22 cellular contexts compared by ENCODE assay signal in genomic region chr12:111454311-111454710, GRCh38. TPM values are rescaled to one million over a fixed set of nuclear protein-coding genes. Genes with fewer than 3 reads are reported as not detected.
DNase-seq lines count a peak whose midpoint lies in the region; ATAC-seq, FAIRE-seq and TF ChIP-seq lines count a peak whose summit lies in the region.
"Had no signal": no experiment of that assay in that cellular context is flagged by ENCODE, and none has a peak within 500 bp of the region (broad histone marks: within the 10 kb centered on the region; RNA-seq: fewer than 3 reads in every experiment).

No MANE protein-coding gene starts in this region.

- no peak overlapping the region for H3K14ac ChIP-seq in mesenchymal stem cell (ENCODE audit: low read length in 2 of 2)

- H3K4ac ChIP-seq in mesenchymal stem cell (ENCODE audit: low read depth in 1 of 2, low read length in 2 of 2) = no peak overlapping the region

- intact Hi-C loops in natural killer cell (cut with micrococcal nuclease) = loop anchor here (5.0 kb wide), 1 partner anchor 73 kb away; no protein-coding TSS in a partner anchor
- intact Hi-C loops in HepG2 (cut with micrococcal nuclease; ENCODE audit: unreplicated experiment) = no loop called here

- H3K4me3 ChIP-seq in choroid plexus epithelial cell (ENCODE audit: low read depth, low read length) = no peak overlapping the region
- no peak overlapping the region for H3K4me3 ChIP-seq in mesenchymal stem cell (ENCODE audit: insufficient read depth in 1 of 2, low read depth in 1 of 2, low read length in 2 of 2)
- no peak overlapping the region for H3K4me3 ChIP-seq in HepG2 (replicated peaks in 1 of 3; ENCODE audit: insufficient read depth in 1 of 3, low read depth in 2 of 3, low read length in 3 of 3)
- H3K4me3 ChIP-seq in small intestine (ENCODE audit: low read depth in 1 of 2, low read length in 2 of 2) = no peak overlapping the region
- H3K4me3 ChIP-seq: colonic mucosa, GM23248, transverse colon had no signal

- H3K36me3 ChIP-seq in mesenchymal stem cell (ENCODE audit: control insufficient read depth in 1 of 2, insufficient read depth in 2 of 2, low read depth in 1 of 2, low read length in 2 of 2) (peaks cover 44 to 92% of the 10 kb centered on the region in 2 experiments), HepG2 (replicated peaks in 1 of 2; ENCODE audit: control insufficient read depth in 1 of 2, insufficient read depth in 2 of 2, low read length in 2 of 2) (peaks cover 41 to 83% of the 10 kb centered on the region in 2 experiments), small intestine (ENCODE audit: control insufficient read depth in 2 of 2, insufficient read depth in 2 of 2, low read length in 2 of 2) (peaks cover 9 to 18% of the 10 kb centered on the region in 2 donors)

- no peak for TF ChIP-seq CTCF in natural killer cell (IDR thresholded peaks at IDR 0.05)
- no peak for TF ChIP-seq CTCF in choroid plexus epithelial cell (conservative IDR thresholded peaks at IDR 0.05; ENCODE audit: low read depth, low read length)
- TF ChIP-seq CTCF in HepG2 (CRISPR knock-in tag; IDR thresholded peaks at IDR 0.05) = no peak

- H3K27me3 ChIP-seq in mesenchymal stem cell (ENCODE audit: control insufficient read depth in 1 of 2, insufficient read depth in 1 of 2, low read length in 2 of 2) (no peaks in the 10 kb centered on the region), HepG2 (ENCODE audit: control insufficient read depth in 1 of 2, insufficient read depth in 2 of 2, low read length in 2 of 2) (no peaks in the 10 kb centered on the region), small intestine (ENCODE audit: control insufficient read depth in 2 of 2, insufficient read depth in 2 of 2, low read length in 2 of 2) (no peaks in the 10 kb centered on the region)
- H3K27me3 ChIP-seq: colonic mucosa, transverse colon had no signal

- H3K4me1 ChIP-seq in mesenchymal stem cell (ENCODE audit: control insufficient read depth, insufficient read depth, low read depth, low read length) (peaks cover 25% of the 10 kb centered on the region), HepG2 (ENCODE audit: insufficient read depth, low read length) (no peaks in the 10 kb centered on the region), small intestine (ENCODE audit: control insufficient read depth in 2 of 2, insufficient read depth in 1 of 2, low read depth in 1 of 2, low read length in 1 of 2) (no peaks in the 10 kb centered on the region)
- H3K4me1 ChIP-seq: colonic mucosa, transverse colon had no signal

- no peak overlapping the region for H2BK12ac ChIP-seq in mesenchymal stem cell (ENCODE audit: low read length in 2 of 2)

- peaks cover under 1% of the 10 kb centered on the region for H3K36me3 Mint-ChIP-seq in natural killer cell
- H3K36me3 Mint-ChIP-seq in natural killer cell treated with Interleukin-12 subunit alpha and Interleukin-12 subunit beta and Interleukin-15 and Interleukin-18, amount 100 ng/mL, for 72 hours = peaks cover 14% of the 10 kb centered on the region

- in situ Hi-C loops in HepG2 (cut with HindIII; ENCODE audit: extremely low pct_ligation_motif_present, low pct_unique_long_range_greater_than_20kb) = loop anchor here (5.0 kb wide), 1 partner anchor 57 kb away; no protein-coding TSS in a partner anchor

- DNase-seq in natural killer cell (no peak), choroid plexus epithelial cell (ENCODE audit: low read depth) (peak; percentile 42), mesenchymal stem cell (no peak), ureter (ENCODE audit: low spot score) (peak; percentile 9), HepG2 (ENCODE audit: low spot score) (no peak), HTR-8/SVneo (ENCODE audit: insufficient read length, low spot score) (no peak), small intestine (no peak)
- no peak for DNase-seq in natural killer cell treated with Interleukin-12 subunit alpha and Interleukin-12 subunit beta and Interleukin-15 and Interleukin-18, amount 100 ng/mL, for 72 hours (ENCODE audit: low spot score)
- DNase-seq: activated CD4-positive, alpha-beta T cell treated with anti-CD3 and anti-CD28 coated beads, Interleukin-2, amount 10 ng/mL, durations not matched to agents 24 days and 14 days; activated naive CD4-positive, alpha-beta T cell treated with anti-CD3 and anti-CD28 coated beads, Interleukin-2, amount 50 U/mL, for 16 hours; activated T-cell treated with anti-CD3 and anti-CD28 coated beads, Interleukin-2, amount 50 U/mL, for 4 hours; AML-193; Calu3; colonic mucosa; EL; foreskin melanocyte; GM23248; left cardiac atrium; NCI-H1092 treated with DMSO at 0.1 percent for 48 hours; NCI-H524 treated with DMSO at 0.1 percent for 48 hours; stimulated activated CD4-positive, alpha-beta T cell treated with anti-CD3 and anti-CD28 coated beads, Interleukin-12 subunit alpha, Interleukin-12 subunit beta, amount 100 ng/mL, for 4 hours; transverse colon had no signal

- no peaks in the 10 kb centered on the region for H3K9me3 Mint-ChIP-seq in natural killer cell
- no peaks in the 10 kb centered on the region for H3K9me3 Mint-ChIP-seq in natural killer cell treated with Interleukin-12 subunit alpha and Interleukin-12 subunit beta and Interleukin-15 and Interleukin-18, amount 100 ng/mL, for 72 hours
- H3K9me3 Mint-ChIP-seq: activated CD4-positive, alpha-beta T cell treated with anti-CD3 and anti-CD28 coated beads, Interleukin-2, amount 10 ng/mL, durations not matched to agents 24 days and 14 days; activated T-cell treated with anti-CD3 and anti-CD28 coated beads, Interleukin-2, amount 50 U/mL, for 4 hours had no signal

- no peak overlapping the region for H3K18ac ChIP-seq in mesenchymal stem cell (ENCODE audit: low read depth in 1 of 2, low read length in 2 of 2)

- H4K91ac ChIP-seq in mesenchymal stem cell (ENCODE audit: low read length) = no peak overlapping the region

- no peak for TF ChIP-seq POLR2A in HepG2 (IDR thresholded peaks at IDR 0.05; ENCODE audit: insufficient read depth in 1 of 2, low read depth in 2 of 2, low read length in 2 of 2)

- TF ChIP-seq EP300 in HepG2 (IDR thresholded peaks at IDR 0.05; ENCODE audit: low read depth in 2 of 2, low read length in 2 of 2) (no peak), HepG2 (CRISPR knock-in tag; IDR thresholded peaks at IDR 0.05; ENCODE audit: borderline replicate concordance) (no peak)

- no peak overlapping the region for H2AK5ac ChIP-seq in mesenchymal stem cell (ENCODE audit: low read length, severe bottlenecking)

- POLR2A ChIA-PET in HepG2 (lab: Yijun Ruan, JAX) = no interaction called here

- no peak overlapping the region for H4K8ac ChIP-seq in mesenchymal stem cell (ENCODE audit: low read length)

- peak overlapping the region; percentile 81 for H3K27ac ChIP-seq in mesenchymal stem cell (ENCODE audit: low read length, poor library complexity, severe bottlenecking)
- H3K27ac ChIP-seq in HepG2 (ENCODE audit: extremely low read length, insufficient read depth, low read length) = no peak overlapping the region
- no peak overlapping the region for H3K27ac ChIP-seq in small intestine (ENCODE audit: low read depth in 1 of 2, low read length in 1 of 2)
- H3K27ac ChIP-seq: colonic mucosa, transverse colon had no signal

- no peaks in the 10 kb centered on the region for H3K27me3 Mint-ChIP-seq in natural killer cell (ENCODE audit: low read depth in 2 of 2)
- H3K27me3 Mint-ChIP-seq in natural killer cell treated with Interleukin-12 subunit alpha and Interleukin-12 subunit beta and Interleukin-15 and Interleukin-18, amount 100 ng/mL, for 72 hours = no peaks in the 10 kb centered on the region
- H3K27me3 Mint-ChIP-seq: activated CD4-positive, alpha-beta T cell treated with anti-CD3 and anti-CD28 coated beads, Interleukin-2, amount 10 ng/mL, durations not matched to agents 24 days and 14 days had no signal

- H2AFZ ChIP-seq in mesenchymal stem cell (ENCODE audit: low read depth, low read length) = no peak overlapping the region
- H2AFZ ChIP-seq in HepG2 (ENCODE audit: low read length) = no peak overlapping the region
- H2AFZ ChIP-seq: GM23248 had no signal

- H3K9me3 ChIP-seq in mesenchymal stem cell (ENCODE audit: control insufficient read depth, low read length) (no peaks in the 10 kb centered on the region), HepG2 (ENCODE audit: low read length) (no peaks in the 10 kb centered on the region), small intestine (ENCODE audit: control insufficient read depth, low read depth) (no peaks in the 10 kb centered on the region)
- H3K9me3 ChIP-seq: colonic mucosa, transverse colon had no signal

- peaks cover 8% of the 10 kb centered on the region for H3K79me1 ChIP-seq in mesenchymal stem cell (replicated peaks; ENCODE audit: low read length, poor library complexity, severe bottlenecking)

- 79% methylated on average over 4 of the region's 4 CpGs for WGBS in mesenchymal stem cell
- 97% methylated on average over 4 of the region's 4 CpGs for WGBS in HepG2 (ENCODE audit: low lambda C conversion rate)
- WGBS in small intestine, 3 donors = 74 to 79% (median 75%) methylated on average over 4 of the region's 4 CpGs

- FAIRE-seq in HepG2 (lab: Jason Lieb, UNC) (no peak), HTR-8/SVneo (lab: Jason Lieb, UNC) (no peak), small intestine (lab: Jason Lieb, UNC) (no peak)

- H2BK5ac ChIP-seq in mesenchymal stem cell (ENCODE audit: low read depth, low read length, poor library complexity, severe bottlenecking) = no peak overlapping the region

- H2BK120ac ChIP-seq in mesenchymal stem cell (ENCODE audit: low read depth, low read length) = no peak overlapping the region

- H3K4me1 Mint-ChIP-seq in natural killer cell = peaks cover 39 to 44% of the 10 kb centered on the region in 2 donors
- peaks cover 30 to 35% of the 10 kb centered on the region in 2 donors for H3K4me1 Mint-ChIP-seq in natural killer cell treated with Interleukin-12 subunit alpha and Interleukin-12 subunit beta and Interleukin-15 and Interleukin-18, amount 100 ng/mL, for 72 hours (ENCODE audit: low read depth in 2 of 2)

- H3K4me2 ChIP-seq in mesenchymal stem cell (ENCODE audit: low read length, poor library complexity, severe bottlenecking) (no peak overlapping the region), HepG2 (ENCODE audit: low read depth, low read length) (no peak overlapping the region)

- no peak overlapping the region for H3K23ac ChIP-seq in mesenchymal stem cell (ENCODE audit: low read length in 2 of 2)

- H3K27ac Mint-ChIP-seq in natural killer cell = peak overlapping the region; percentile 77
- H3K27ac Mint-ChIP-seq in natural killer cell treated with Interleukin-12 subunit alpha and Interleukin-12 subunit beta and Interleukin-15 and Interleukin-18, amount 100 ng/mL, for 72 hours = no peak overlapping the region
- H3K27ac Mint-ChIP-seq: activated CD4-positive, alpha-beta T cell treated with anti-CD3 and anti-CD28 coated beads, Interleukin-2, amount 10 ng/mL, durations not matched to agents 24 days and 14 days had no signal

- CTCF ChIA-PET in HepG2 (lab: Yijun Ruan, JAX; ENCODE audit: low intra/inter-chr PET ratio, low total read pairs) = no interaction called here

- no peak overlapping the region for H3K4me3 Mint-ChIP-seq in natural killer cell
- H3K4me3 Mint-ChIP-seq in natural killer cell treated with Interleukin-12 subunit alpha and Interleukin-12 subunit beta and Interleukin-15 and Interleukin-18, amount 100 ng/mL, for 72 hours = no peak overlapping the region
- H3K4me3 Mint-ChIP-seq: activated CD4-positive, alpha-beta T cell treated with anti-CD3 and anti-CD28 coated beads, Interleukin-2, amount 10 ng/mL, durations not matched to agents 24 days and 14 days; activated T-cell treated with anti-CD3 and anti-CD28 coated beads, Interleukin-2, amount 50 U/mL, for 4 hours had no signal

- ATAC-seq in natural killer cell = no peak
- no peak for ATAC-seq in natural killer cell treated with Interleukin-12 subunit alpha and Interleukin-12 subunit beta and Interleukin-15 and Interleukin-18, amount 100 ng/mL, for 72 hours
- ATAC-seq in HepG2 = no peak
- ATAC-seq: activated T-cell treated with anti-CD3 and anti-CD28 coated beads, Interleukin-2, amount 50 U/mL, for 4 hours; left cardiac atrium had no signal

- peak overlapping the region; percentile 25 for H3K9ac ChIP-seq in mesenchymal stem cell (ENCODE audit: low read length)
- H3K9ac ChIP-seq in HepG2 (ENCODE audit: insufficient read depth, low read depth, low read length) = no peak overlapping the region
- H3K9ac ChIP-seq: GM23248 had no signal

- no peaks in the 10 kb centered on the region for H3K79me2 ChIP-seq in HepG2 (ENCODE audit: insufficient read depth, low read length)

- no TSS peak for BruUV-seq in HepG2 (replicated peaks; lab: Mats Ljungman, UMichigan)

- no peak for TF ChIP-seq RAD21 in HepG2 (CRISPR knock-in tag; IDR thresholded peaks at IDR 0.05)

- 0 out of 2 replicates have a peak, but pooled peaks cover 8% of the 10 kb centered on the region for H4K20me1 ChIP-seq in HepG2 (ENCODE audit: insufficient read depth, low read length)

- no peak overlapping the region for H2BK15ac ChIP-seq in mesenchymal stem cell (ENCODE audit: low read depth, poor library complexity, severe bottlenecking)

RNA-seq across cellular contexts. Expression of gene SH2B3, which starts 48.6 kb away (rescaled TPM):
- total RNA-seq in natural killer cell (10 to 100 TPM; 68.1 to 81.3 (median 68.4) TPM), ureter (20.4 TPM), HepG2 (2016; rRNA removed; fragmentation: Illumina TruSeq; extraction: Trizol) (6.8 and 6.9 TPM in 2 replicates)
- total RNA-seq in natural killer cell treated with Interleukin-12 subunit alpha and Interleukin-12 subunit beta and Interleukin-15 and Interleukin-18, amount 100 ng/mL, for 72 hours = 10 to 100 TPM in 1 of 2 donors, 1 to 10 TPM in 1; 10.0 to 12.2 TPM
- polyA plus RNA-seq in mesenchymal stem cell (2013, experiment 1 of 2) = 50.8 TPM
- 50.3 TPM for polyA plus RNA-seq in mesenchymal stem cell (2013, experiment 2 of 2)
- total RNA-seq in HepG2 (2016; cell fraction: cytosol; rRNA removed; fragmentation: Illumina TruSeq; extraction: Trizol; ENCODE audit: low read depth) = 3.0 and 4.5 TPM in 2 replicates
- 5.3 and 6.3 TPM in 2 replicates for total RNA-seq in HepG2 (2016; cell fraction: insoluble cytoplasmic fraction; rRNA removed; fragmentation: Illumina TruSeq; extraction: Trizol)
- 8.1 and 8.8 TPM in 2 replicates for total RNA-seq in HepG2 (2016; cell fraction: membrane; rRNA removed; fragmentation: Illumina TruSeq; extraction: Trizol)
- total RNA-seq in HepG2 (2016; cell fraction: nucleus; rRNA removed; fragmentation: Illumina TruSeq; extraction: Trizol) = 3.3 and 4.2 TPM in 2 replicates
- polyA plus RNA-seq in HepG2 (2011; rRNA removed) (6.8 and 7.1 TPM in 2 replicates), small intestine (10 to 100 TPM in 1 of 3 donors, 1 to 10 TPM in 1, under 1 TPM in 1; 0.67 to 14.9 (median 4.6) TPM)
- polyA plus RNA-seq in HepG2 (2011; cell fraction: cytosol; rRNA removed) = 5.9 and 7.0 TPM in 2 replicates
- polyA plus RNA-seq in HepG2 (2011; cell fraction: nucleus; rRNA removed) = 6.3 and 7.7 TPM in 2 replicates
- polyA plus RNA-seq in HepG2 (2012) = 5.1 and 9.2 TPM in 2 replicates
- 0.99 and 1.3 TPM in 2 replicates for polyA plus RNA-seq in HepG2 (2016; cell fraction: cytosol; fragmentation: Illumina TruSeq; extraction: Trizol; ENCODE audit: low read depth)
- polyA plus RNA-seq in HepG2 (2016; cell fraction: insoluble cytoplasmic fraction; fragmentation: Illumina TruSeq; extraction: Trizol; ENCODE audit: low read depth) = 7.6 and 9.1 TPM in 2 replicates
- polyA plus RNA-seq in HepG2 (2016; cell fraction: membrane; fragmentation: Illumina TruSeq; extraction: Trizol; ENCODE audit: low read depth) = 5.2 and 5.7 TPM in 2 replicates
- 8.8 and 9.8 TPM in 2 replicates for polyA plus RNA-seq in HepG2 (2016; cell fraction: nucleus; fragmentation: Illumina TruSeq; extraction: Trizol; ENCODE audit: insufficient read depth, low read depth)
- polyA minus RNA-seq in HepG2 (2011; rRNA and poly(A)+ RNA removed; ENCODE audit: low replicate concordance) = 2.2 and 11.4 TPM in 2 replicates
- polyA minus RNA-seq in HepG2 (2011; cell fraction: cytosol; rRNA and poly(A)+ RNA removed) = 6.2 and 6.9 TPM in 2 replicates
- polyA minus RNA-seq in HepG2 (2011; cell fraction: nucleus; rRNA and poly(A)+ RNA removed) = 3.3 and 3.9 TPM in 2 replicates

Comparison
In these comparisons a context has a peak if more than half of its experiments do, and no peak if none do; other contexts are left out.
1. H3K27ac Mint-ChIP-seq: peak in natural killer cell (2 of 2); none in natural killer cell treated with Interleukin-12 subunit alpha and Interleukin-12 subunit beta and Interleukin-15 and Interleukin-18, amount 100 ng/mL, for 72 hours (0 of 2).
2. DNase-seq: peak in choroid plexus epithelial cell (single experiment) and ureter (single experiment); none in natural killer cell (single experiment), natural killer cell treated with Interleukin-12 subunit alpha and Interleukin-12 subunit beta and Interleukin-15 and Interleukin-18, amount 100 ng/mL, for 72 hours (single experiment), mesenchymal stem cell (single experiment), HepG2 (single experiment), HTR-8/SVneo (single experiment) and small intestine (single experiment).